ENCODE assay signal across 2 cellular contexts in genomic region chr1:114134518-114134917, GRCh38.
A peak's percentile ranks its signal among the peaks of the same experiment; 100 is the strongest.
TF ChIP-seq lines count a peak whose summit lies in the region.

No MANE protein-coding gene starts in this region.

TF ChIP-seq in WTC11, 78 proteins besides CTCF, POLR2A, EP300 and RAD21 (continued from another document):
- no peak for TF ChIP-seq AFF4 (CRISPR knock-in tag; IDR thresholded peaks at IDR 0.05; ENCODE audit: borderline replicate concordance)

TF ChIP-seq in HepG2, 621 proteins besides CTCF, POLR2A, EP300 and RAD21 (continued from another document):
- TF ChIP-seq ZNF414 (CRISPR knock-in tag; IDR thresholded peaks at IDR 0.05) (no peak), ZNF549 (CRISPR knock-in tag; IDR thresholded peaks at IDR 0.05) (peak; percentile 61; the same call in 1 of the 2 replicates), ZNF460 (CRISPR knock-in tag; IDR thresholded peaks at IDR 0.05; ENCODE audit: borderline replicate concordance) (no peak), MYNN (CRISPR knock-in tag; IDR thresholded peaks at IDR 0.05; ENCODE audit: low read depth) (no peak), ZNF24 (IDR thresholded peaks at IDR 0.05) (no peak)
